In the genomic region with DNA sequence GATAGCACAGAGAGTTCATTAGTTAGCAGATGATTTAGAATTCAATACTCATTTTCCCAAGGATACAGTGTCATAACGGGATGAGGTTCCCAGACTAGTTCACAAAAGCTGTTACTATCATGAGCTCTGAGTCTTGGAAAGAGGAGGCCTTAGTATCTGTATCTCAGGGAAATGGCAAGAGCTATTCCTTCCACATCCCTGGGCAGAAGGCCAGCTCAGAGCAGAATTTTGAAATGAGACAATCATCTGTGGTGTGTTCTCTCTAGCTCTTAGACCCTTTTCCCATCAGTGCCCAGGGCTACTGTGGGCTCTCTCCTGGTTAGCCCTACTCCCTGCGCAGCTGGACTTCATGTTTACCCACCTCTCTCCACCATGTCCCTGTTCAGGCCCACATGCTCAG, we compare ENCODE assay signal across 13 cellular contexts.
DNase-seq lines count a peak whose midpoint lies in the region; ATAC-seq and TF ChIP-seq lines count a peak whose summit lies in the region.
"Had no signal": no experiment of that assay in that cellular context is flagged by ENCODE, and none has a peak within 500 bp of the region (broad histone marks: within the 10 kb centered on the region; RNA-seq: fewer than 3 reads in every experiment).

No MANE protein-coding gene starts in this region.

- H3F3A ChIP-seq in smooth muscle cell (ENCODE audit: low read depth), result peaks cover 4% of the 10 kb centered on the region

- H3K27ac ChIP-seq in breast epithelium (peak overlapping the region; percentile 72 to 94), left lung (peak overlapping the region; percentile 6 to 61), smooth muscle cell (ENCODE audit: low read depth) (peak overlapping the region; percentile 25)

- no peak overlapping the region for H3K4me3 Mint-ChIP-seq in activated CD8-positive, alpha-beta T cell treated with anti-CD3 and anti-CD28 coated beads, Interleukin-2, amount 10 ng/mL, durations not matched to agents 7 days and 5 days
- H3K4me3 Mint-ChIP-seq: CD4-positive, alpha-beta T cell; naive thymus-derived CD8-positive, alpha-beta T cell had no signal

- no peak for TF ChIP-seq POLR2A in breast epithelium (IDR thresholded peaks at IDR 0.05)

- H2AFZ ChIP-seq in smooth muscle cell (ENCODE audit: low read depth), result no peak overlapping the region

- peak; percentile 19 for ATAC-seq in left lung
- ATAC-seq in activated CD8-positive, alpha-beta T cell treated with anti-CD3 and anti-CD28 coated beads, Interleukin-2, amount 10 ng/mL, durations not matched to agents 7 days and 5 days, result no peak
- ATAC-seq in GM18858 (IDR thresholded peaks at IDR 0.05; ENCODE audit: unreplicated experiment), result no peak
- ATAC-seq: naive thymus-derived CD8-positive, alpha-beta T cell had no signal

- H3K4me3 ChIP-seq in breast epithelium (no peak overlapping the region), left lung (no peak overlapping the region), smooth muscle cell (no peak overlapping the region)

- H3K9me3 Mint-ChIP-seq in activated CD8-positive, alpha-beta T cell treated with anti-CD3 and anti-CD28 coated beads, Interleukin-2, amount 10 ng/mL, durations not matched to agents 7 days and 5 days (ENCODE audit: insufficient read depth), result no peaks in the 10 kb centered on the region
- H3K9me3 Mint-ChIP-seq: CD4-positive, alpha-beta T cell had no signal

- POLR2A ChIA-PET in activated CD8-positive, alpha-beta T cell treated with anti-CD3 and anti-CD28 coated beads, Interleukin-2, amount 10 ng/mL, durations not matched to agents 7 days and 5 days (lab: Charles Lee), result no interaction called here

- H3K27me3 ChIP-seq in breast epithelium (no peaks in the 10 kb centered on the region), left lung (no peaks in the 10 kb centered on the region), smooth muscle cell (ENCODE audit: low read depth) (no peaks in the 10 kb centered on the region)

- DNase-seq in EL, result peak; percentile 73
- DNase-seq in breast epithelium (ENCODE audit: low spot score in 2 of 2), result no peak
- DNase-seq in left lung, result no peak
- no peak for DNase-seq in smooth muscle cell (lab: John Stamatoyannopoulos, UW; ENCODE audit: unreplicated experiment)
- no peak for DNase-seq in middle frontal gyrus (ENCODE audit: extremely low spot score, low spot score)
- no peak for DNase-seq in activated CD8-positive, alpha-beta T cell treated with anti-CD3 and anti-CD28 coated beads, Interleukin-2, amount 10 ng/mL, durations not matched to agents 7 days and 5 days
- no peak for DNase-seq in effector CD4-positive, alpha-beta T cell
- DNase-seq: CD4-positive, alpha-beta T cell; central memory CD4-positive, alpha-beta T cell; naive thymus-derived CD8-positive, alpha-beta T cell; NCI-H1417 treated with DMSO at 0.1 percent for 48 hours; stimulated activated CD4-positive, alpha-beta T cell treated with anti-CD3 and anti-CD28 coated beads, Interleukin-4, amount 100 ng/mL, for 1 hour had no signal

- no peak overlapping the region for H3K27ac Mint-ChIP-seq in activated CD8-positive, alpha-beta T cell treated with anti-CD3 and anti-CD28 coated beads, Interleukin-2, amount 10 ng/mL, durations not matched to agents 7 days and 5 days
- H3K27ac Mint-ChIP-seq: CD4-positive, alpha-beta T cell had no signal

- no peaks in the 10 kb centered on the region for H3K36me3 ChIP-seq in breast epithelium
- H3K36me3 ChIP-seq in left lung, result no peaks in the 10 kb centered on the region
- H3K36me3 ChIP-seq in smooth muscle cell (ENCODE audit: low read depth), result no peaks in the 10 kb centered on the region

- H3K4me2 ChIP-seq in smooth muscle cell, result peak overlapping the region; percentile 2

- WGBS in smooth muscle cell (ENCODE audit: low lambda C conversion rate), result 82% methylated on average over 2 of the region's 2 CpGs

- H3K79me2 ChIP-seq in smooth muscle cell (ENCODE audit: low read depth), result no peaks in the 10 kb centered on the region

- H3K4me1 ChIP-seq in breast epithelium (no peaks in the 10 kb centered on the region), left lung (peaks cover 5 to 8% of the 10 kb centered on the region in 2 donors), smooth muscle cell (ENCODE audit: low read depth) (peaks cover 21% of the 10 kb centered on the region)

- H3K36me3 Mint-ChIP-seq in activated CD8-positive, alpha-beta T cell treated with anti-CD3 and anti-CD28 coated beads, Interleukin-2, amount 10 ng/mL, durations not matched to agents 7 days and 5 days (ENCODE audit: low read depth), result peaks cover 3% of the 10 kb centered on the region

- no peak overlapping the region for H3K9ac ChIP-seq in smooth muscle cell (ENCODE audit: low read depth)

- no peak for TF ChIP-seq CTCF in breast epithelium (IDR thresholded peaks at IDR 0.05)
- TF ChIP-seq CTCF in left lung (IDR thresholded peaks at IDR 0.05), result no peak
- no peak for TF ChIP-seq CTCF in smooth muscle cell (IDR thresholded peaks at IDR 0.05; ENCODE audit: borderline replicate concordance, insufficient read depth, poor library complexity, severe bottlenecking)

- H3K27me3 Mint-ChIP-seq in activated CD8-positive, alpha-beta T cell treated with anti-CD3 and anti-CD28 coated beads, Interleukin-2, amount 10 ng/mL, durations not matched to agents 7 days and 5 days (ENCODE audit: low read depth), result no peaks in the 10 kb centered on the region
- H3K27me3 Mint-ChIP-seq: CD4-positive, alpha-beta T cell; naive thymus-derived CD8-positive, alpha-beta T cell had no signal

- H4K20me1 ChIP-seq in smooth muscle cell (ENCODE audit: low read depth), result no peaks in the 10 kb centered on the region

- CTCF ChIA-PET in activated CD8-positive, alpha-beta T cell treated with anti-CD3 and anti-CD28 coated beads, Interleukin-2, amount 10 ng/mL, durations not matched to agents 7 days and 5 days (lab: Charles Lee), result interaction anchor here (1.1 to 1.2 kb wide), 2 partner anchors 9 to 631 kb away, joined by 3 read pairs; no protein-coding TSS in a partner anchor

- H3K4me1 Mint-ChIP-seq in activated CD8-positive, alpha-beta T cell treated with anti-CD3 and anti-CD28 coated beads, Interleukin-2, amount 10 ng/mL, durations not matched to agents 7 days and 5 days (ENCODE audit: low read depth), result no peaks in the 10 kb centered on the region
- H3K4me1 Mint-ChIP-seq: naive thymus-derived CD8-positive, alpha-beta T cell had no signal

- H3K9me3 ChIP-seq in breast epithelium, result no peaks in the 10 kb centered on the region
- H3K9me3 ChIP-seq in left lung, result no peaks in the 10 kb centered on the region
- no peaks in the 10 kb centered on the region for H3K9me3 ChIP-seq in smooth muscle cell (replicated peaks; ENCODE audit: low read depth)

- intact Hi-C loops in breast epithelium (cut with DNase I; ENCODE audit: low total_unique reads) (no loop called here), left lung (cut with DNase I) (no loop called here)

Comparison
In these comparisons a context has a peak if more than half of its experiments do, and no peak if none do; other contexts are left out.
1. H3K27ac ChIP-seq: peak in every context shown above with its lines; median percentile 83 in breast epithelium; 34 in left lung; 25 in smooth muscle cell.